ENCODE assay signal across 8 cellular contexts in the genomic region with DNA sequence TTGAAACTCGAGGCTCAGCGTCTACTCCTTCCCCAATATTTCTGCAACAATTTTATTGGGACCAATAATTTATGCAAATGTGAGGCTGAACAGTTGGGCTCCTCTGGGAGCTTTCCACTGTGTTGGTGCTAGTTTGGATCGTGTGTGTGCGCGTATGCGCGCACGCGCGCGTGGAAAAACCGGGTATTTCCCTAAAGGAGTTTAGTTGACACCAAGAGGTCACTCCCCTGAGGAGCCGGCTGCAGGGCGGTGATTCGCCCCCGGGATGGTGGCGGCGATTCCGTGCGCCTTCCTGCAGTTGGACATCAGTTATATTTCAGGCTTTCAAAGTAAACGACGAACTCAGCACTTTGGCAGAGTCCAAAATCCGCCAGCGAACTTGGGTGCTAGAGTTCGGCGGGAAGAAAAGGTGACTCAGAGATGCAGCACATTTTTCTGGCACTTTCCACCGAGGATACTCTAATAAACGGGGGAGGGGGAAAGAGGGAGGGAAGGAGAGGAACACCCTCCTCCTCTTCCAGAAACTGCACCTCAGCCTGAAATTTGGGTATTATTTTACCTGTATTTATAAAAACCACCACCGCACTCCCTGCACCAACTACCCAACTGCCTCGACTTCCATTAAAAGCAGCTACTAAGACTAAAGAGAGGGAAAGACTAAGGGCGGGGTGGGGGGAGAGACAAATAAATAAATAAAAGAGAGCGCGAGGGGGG.
DNase-seq lines count a peak whose midpoint lies in the region; ATAC-seq, FAIRE-seq and TF ChIP-seq lines count a peak whose summit lies in the region.

No MANE protein-coding gene starts in this region.

- TF ChIP-seq CTCF in OCI-LY1 (IDR thresholded peaks at IDR 0.05; ENCODE audit: low read length) = no peak

- H3K4me3 ChIP-seq in OCI-LY1 (ENCODE audit: low read depth, low read length, poor library complexity, severe bottlenecking) = peak overlapping the region; percentile 39
- H3K4me3 ChIP-seq in duodenal mucosa (ENCODE audit: low read depth in 1 of 2, low read length in 2 of 2) = peak overlapping the region; percentile 62 to 66

- H3K4me1 ChIP-seq in OCI-LY1 (ENCODE audit: insufficient read depth, low read length, severe bottlenecking) (no peaks in the 10 kb centered on the region), duodenal mucosa (ENCODE audit: control insufficient read depth in 1 of 2, insufficient read depth in 2 of 2, low read length in 2 of 2) (peaks cover 8 to 14% of the 10 kb centered on the region in 2 donors)

- DNase-seq in Ammon's horn (ENCODE audit: low spot score) (peak; percentile 41), middle frontal gyrus (ENCODE audit: extremely low spot score, low spot score) (peak; percentile 48), urothelium cell line (ENCODE audit: low spot score) (peak; percentile 68)

- no peaks in the 10 kb centered on the region for H3K9me3 ChIP-seq in OCI-LY1 (ENCODE audit: low read length)
- H3K9me3 ChIP-seq in duodenal mucosa (ENCODE audit: control insufficient read depth in 1 of 2, low read length in 2 of 2) = no peaks in the 10 kb centered on the region

- no peak for FAIRE-seq in urothelium cell line (lab: Jason Lieb, UNC)

- H2AFZ ChIP-seq in OCI-LY1 (ENCODE audit: low read length) = no peak overlapping the region

- peak; percentile 32 for ATAC-seq in GM18511 (IDR thresholded peaks at IDR 0.05; ENCODE audit: unreplicated experiment)
- no peak for ATAC-seq in HG03139 (IDR thresholded peaks at IDR 0.05; ENCODE audit: unreplicated experiment)
- no peak for ATAC-seq in GM18520 (IDR thresholded peaks at IDR 0.05; ENCODE audit: unreplicated experiment)

- H3K79me2 ChIP-seq in OCI-LY1 (ENCODE audit: insufficient read depth, low read length) = no peaks in the 10 kb centered on the region

- no peaks in the 10 kb centered on the region for H4K20me1 ChIP-seq in OCI-LY1 (ENCODE audit: insufficient read depth, low read length)

- H3K27ac ChIP-seq in OCI-LY1 (ENCODE audit: low read depth, low read length, poor library complexity, severe bottlenecking) (no peak overlapping the region), duodenal mucosa (ENCODE audit: low read depth, low read length) (no peak overlapping the region)

- no peak overlapping the region for H3K9ac ChIP-seq in OCI-LY1 (ENCODE audit: low read length)
- H3K9ac ChIP-seq in duodenal mucosa (ENCODE audit: low read depth in 1 of 2, low read length in 2 of 2) = no peak overlapping the region

- no peaks in the 10 kb centered on the region for H3K36me3 ChIP-seq in OCI-LY1 (ENCODE audit: insufficient read depth, low read length)
- no peaks in the 10 kb centered on the region for H3K36me3 ChIP-seq in duodenal mucosa (ENCODE audit: control insufficient read depth in 1 of 2, insufficient read depth in 2 of 2, low read length in 2 of 2)

- no peaks in the 10 kb centered on the region for H3F3A ChIP-seq in OCI-LY1 (ENCODE audit: insufficient read depth, low read length)

- H3K9me2 ChIP-seq in OCI-LY1 (ENCODE audit: low read depth, low read length) = no peaks in the 10 kb centered on the region

- H3K4me2 ChIP-seq in OCI-LY1 (ENCODE audit: low read length) = peak overlapping the region; percentile 46

- H3K27me3 ChIP-seq in OCI-LY1 (ENCODE audit: insufficient read depth, low read length) = no peaks in the 10 kb centered on the region; the same call in 1 of the 2 replicates
- peaks cover 0 to 4% of the 10 kb centered on the region in 2 donors for H3K27me3 ChIP-seq in duodenal mucosa (ENCODE audit: control insufficient read depth in 1 of 2, insufficient read depth in 2 of 2, low read length in 2 of 2)
